9 cellular contexts compared by ENCODE assay signal in the genomic region with DNA sequence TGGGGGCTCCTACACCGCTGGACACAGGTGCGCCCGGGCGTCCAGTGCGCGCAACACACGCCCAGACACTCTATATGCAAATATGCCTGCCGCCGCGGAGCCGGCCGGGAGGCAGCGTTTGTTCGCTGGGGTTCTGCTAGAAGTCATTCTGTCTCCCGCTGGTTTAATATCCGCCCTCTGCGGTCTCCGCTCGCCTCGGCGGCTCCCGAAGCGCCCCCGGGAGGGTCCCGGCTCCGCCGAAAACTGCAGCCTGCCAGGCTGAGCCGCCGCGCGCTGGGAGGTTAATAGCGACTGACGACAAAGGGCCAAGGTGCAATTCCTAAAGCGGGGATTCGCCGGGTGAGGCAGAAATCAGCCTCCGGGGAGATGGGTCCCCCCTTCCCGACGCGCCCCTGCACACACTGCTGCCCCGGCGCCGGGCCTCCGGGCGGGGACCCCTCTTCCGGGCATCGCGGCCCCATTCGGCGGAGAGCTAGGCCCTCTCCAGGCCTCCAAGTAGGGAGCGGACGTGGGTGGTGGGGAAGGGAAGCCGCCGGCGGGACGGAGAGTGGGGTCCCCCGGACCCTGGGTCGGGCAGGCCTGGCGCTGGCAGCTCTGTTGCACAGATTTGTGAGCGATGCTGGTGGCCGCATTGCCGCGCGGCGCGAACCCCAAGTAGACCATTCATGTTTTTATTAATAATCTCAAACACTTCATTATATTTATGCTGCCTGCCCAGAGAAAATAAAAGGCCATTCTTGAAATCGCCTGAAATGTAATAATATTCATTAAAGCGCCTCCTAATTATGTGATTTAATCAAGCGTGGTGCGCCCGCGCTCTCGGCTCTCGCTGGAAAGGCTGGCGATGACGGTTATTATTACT. TPM values are rescaled to one million over a fixed set of nuclear protein-coding genes. Genes with fewer than 3 reads are reported as not detected.
A peak's percentile ranks its signal among the peaks of the same experiment; 100 is the strongest.
DNase-seq lines count a peak whose midpoint lies in the region; ATAC-seq and TF ChIP-seq lines count a peak whose summit lies in the region.
"Had no signal": no experiment of that assay in that cellular context is flagged by ENCODE, and none has a peak within 500 bp of the region (broad histone marks: within the 10 kb centered on the region; RNA-seq: fewer than 3 reads in every experiment).

No MANE protein-coding gene starts in this region.

- H3K4me3 ChIP-seq in left lung, result no peak overlapping the region

- intact Hi-C loops in left lung (cut with DNase I), result no loop called here

- no peak overlapping the region for H3K4me3 Mint-ChIP-seq in T-helper 2 cell treated with Interferon-gamma antibody and Interleukin-4, amounts not matched to agents 5 μg/mL and 100 μg/mL, for 36 hours

- H3K27me3 Mint-ChIP-seq in T-helper 2 cell treated with Interferon-gamma antibody and Interleukin-4, amounts not matched to agents 5 μg/mL and 100 μg/mL, for 36 hours (ENCODE audit: low read depth), result peaks cover 93% of the 10 kb centered on the region

- no peaks in the 10 kb centered on the region for H3K9me3 Mint-ChIP-seq in T-helper 2 cell treated with Interferon-gamma antibody and Interleukin-4, amounts not matched to agents 5 μg/mL and 100 μg/mL, for 36 hours

- H3K4me1 ChIP-seq in left lung, result peaks cover 4 to 27% of the 10 kb centered on the region in 2 donors

- no peaks in the 10 kb centered on the region for H3K9me3 ChIP-seq in left lung

- no peak overlapping the region for H3K27ac Mint-ChIP-seq in T-helper 2 cell treated with Interferon-gamma antibody and Interleukin-4, amounts not matched to agents 5 μg/mL and 100 μg/mL, for 36 hours

- H3K36me3 Mint-ChIP-seq in T-helper 2 cell treated with Interferon-gamma antibody and Interleukin-4, amounts not matched to agents 5 μg/mL and 100 μg/mL, for 36 hours (ENCODE audit: low read depth), result no peaks in the 10 kb centered on the region

- peaks cover 100% of the 10 kb centered on the region in 2 donors for H3K27me3 ChIP-seq in left lung

- peaks cover 3% of the 10 kb centered on the region for H3K4me1 Mint-ChIP-seq in T-helper 2 cell treated with Interferon-gamma antibody and Interleukin-4, amounts not matched to agents 5 μg/mL and 100 μg/mL, for 36 hours (ENCODE audit: low read depth)

- ATAC-seq in GM18508 (IDR thresholded peaks at IDR 0.05; ENCODE audit: insufficient read depth, unreplicated experiment) (peak; percentile 54), HG02763 (IDR thresholded peaks at IDR 0.05; ENCODE audit: unreplicated experiment) (peak; percentile 31), left lung (peak; percentile 72)

- H3K36me3 ChIP-seq in left lung, result no peaks in the 10 kb centered on the region

- TF ChIP-seq CTCF in left lung (IDR thresholded peaks at IDR 0.05), result no peak

- peak; percentile 25 for DNase-seq in T-helper 2 cell treated with Interferon-gamma antibody and Interleukin-4, amounts not matched to agents 5 μg/mL and 100 μg/mL, for 36 hours (ENCODE audit: low spot score)
- DNase-seq in left lung (peak in 1 of 2 donors; percentile 75), hepatic stellate cell (ENCODE audit: low spot score) (no peak), kidney tubule cell (ENCODE audit: low spot score) (no peak), putamen (ENCODE audit: low spot score) (no peak), HUDEP-2 (lab: John Stamatoyannopoulos, UW; ENCODE audit: unreplicated experiment in 76 of 76) (no peak)

- H3K27ac ChIP-seq in left lung, result no peak overlapping the region
- H3K27ac ChIP-seq: KMS-11 had no signal

RNA-seq across cellular contexts. Expression of gene EN2, which starts 9.1 kb away (rescaled TPM):
- total RNA-seq in left lung, result not detected
